Comparison of ENCODE assay signal across 25 cellular contexts in the genomic region with DNA sequence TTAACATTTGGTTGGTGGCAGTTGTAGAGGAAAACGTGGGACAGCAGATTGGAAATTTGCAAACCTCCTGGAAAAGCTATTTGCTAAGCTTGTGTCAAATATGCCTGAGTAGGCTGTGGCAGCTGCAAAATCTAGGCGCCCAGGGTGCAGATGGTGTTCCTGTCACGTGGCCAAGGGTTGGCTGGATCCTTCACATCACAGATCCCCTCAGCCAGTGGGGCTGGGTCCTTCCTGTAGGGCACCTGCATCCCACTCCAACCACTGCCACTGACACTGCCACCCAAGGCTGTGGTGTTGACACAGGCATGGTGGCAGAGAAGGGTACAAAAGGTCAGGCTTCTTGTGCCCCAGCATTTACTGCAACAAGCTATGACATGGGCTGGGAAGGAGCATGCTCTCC.
"Had no signal": no experiment of that assay in that cellular context is flagged by ENCODE, and none has a peak within 500 bp of the region (broad histone marks: within the 10 kb centered on the region; RNA-seq: fewer than 3 reads in every experiment).

No MANE protein-coding gene starts in this region.

- H3K4me1 Mint-ChIP-seq: WTC11 had no signal

- H3K27ac Mint-ChIP-seq: activated naive CD8-positive, alpha-beta T cell treated with anti-CD3 and anti-CD28 coated beads, Interleukin-2, amount 50 U/mL, for 24 hours; nephron; stimulated activated naive CD8-positive, alpha-beta T cell treated with anti-CD3 and anti-CD28 coated beads, Interleukin-15, Interleukin-2, amounts not matched to agents 100 ng/mL and 50 ng/mL, for 24 hours; WTC11 had no signal

- H3K36me3 ChIP-seq: cardiac muscle cell, heart left ventricle, neutrophil, pancreas, right atrium auricular region, spleen, tibial artery had no signal

- H3K4me3 ChIP-seq: body of pancreas, cardiac muscle cell, heart left ventricle, pancreas, psoas muscle, right atrium auricular region, spleen, tibial artery had no signal

- H3K9me3 Mint-ChIP-seq: activated naive CD8-positive, alpha-beta T cell treated with anti-CD3 and anti-CD28 coated beads, Interleukin-2, amount 50 U/mL, for 24 hours; stimulated activated naive CD8-positive, alpha-beta T cell treated with anti-CD3 and anti-CD28 coated beads, Interleukin-15, Interleukin-2, amounts not matched to agents 100 ng/mL and 50 ng/mL, for 24 hours had no signal

- H3K27me3 ChIP-seq: body of pancreas, cardiac muscle cell, pancreas, right atrium auricular region, tibial artery had no signal

- H3K27ac ChIP-seq: body of pancreas, cardiac muscle cell, epithelial cell of prostate, heart left ventricle, neutrophil, pancreas, psoas muscle, right atrium auricular region, spleen, tibial artery had no signal

- H3K27me3 Mint-ChIP-seq: activated naive CD8-positive, alpha-beta T cell treated with anti-CD3 and anti-CD28 coated beads, Interleukin-2, amount 50 U/mL, for 24 hours; stimulated activated naive CD8-positive, alpha-beta T cell treated with anti-CD3 and anti-CD28 coated beads, Interleukin-15, Interleukin-2, amounts not matched to agents 100 ng/mL and 50 ng/mL, for 24 hours had no signal

- ATAC-seq: activated naive CD8-positive, alpha-beta T cell treated with anti-CD3 and anti-CD28 coated beads, Interleukin-2, amount 50 U/mL, for 24 hours; body of pancreas; heart left ventricle; left cardiac atrium; pancreas; psoas muscle; WTC11 had no signal

- DNase-seq: activated CD4-positive, alpha-beta T cell treated with anti-CD3 and anti-CD28 coated beads, Interleukin-2, amount 50 U/mL, for 48 hours; activated effector memory CD4-positive, alpha-beta T cell treated with anti-CD3 and anti-CD28 coated beads, Interleukin-2, amount 50 U/mL, for 16 hours; activated naive CD4-positive, alpha-beta T cell treated with anti-CD3 and anti-CD28 coated beads, Interleukin-2, amount 50 U/mL, for 16 hours; activated naive CD8-positive, alpha-beta T cell treated with anti-CD3 and anti-CD28 coated beads, Interleukin-2, amount 50 U/mL, for 24 hours; activated T-cell treated with anti-CD3 and anti-CD28 coated beads for 4 hours; body of pancreas; cortex of kidney; heart left ventricle; islet precursor cell; left cardiac atrium; midbrain; pancreas; psoas muscle; spleen; stimulated activated CD4-positive, alpha-beta T cell treated with anti-CD3 and anti-CD28 coated beads, Interleukin-4, amount 100 ng/mL, for 1 hour; substantia nigra; T1000; tibial artery had no signal

- H3K9me3 ChIP-seq: body of pancreas, neutrophil, pancreas, psoas muscle, right atrium auricular region, spleen, tibial artery had no signal

- H3K4me1 ChIP-seq: body of pancreas, heart left ventricle, pancreas, psoas muscle, right atrium auricular region, tibial artery had no signal

- H3K4me3 Mint-ChIP-seq: activated naive CD8-positive, alpha-beta T cell treated with anti-CD3 and anti-CD28 coated beads, Interleukin-2, amount 50 U/mL, for 24 hours; nephron; stimulated activated naive CD8-positive, alpha-beta T cell treated with anti-CD3 and anti-CD28 coated beads, Interleukin-15, Interleukin-2, amounts not matched to agents 100 ng/mL and 50 ng/mL, for 24 hours; WTC11 had no signal
